9 cellular contexts compared by ENCODE assay signal in genomic region chrX:11341274-11342256, GRCh38. TPM values are rescaled to one million over a fixed set of nuclear protein-coding genes. Genes with fewer than 3 reads are reported as not detected.
DNase-seq lines count a peak whose midpoint lies in the region; ATAC-seq, FAIRE-seq and TF ChIP-seq lines count a peak whose summit lies in the region.
"Had no signal": no experiment of that assay in that cellular context is flagged by ENCODE, and none has a peak within 500 bp of the region (broad histone marks: within the 10 kb centered on the region; RNA-seq: fewer than 3 reads in every experiment).

No MANE protein-coding gene starts in this region.

- no peak for DNase-seq in GM12892 (ENCODE audit: insufficient read length)
- DNase-seq in M059J (ENCODE audit: low read depth) = peak; percentile 89
- DNase-seq in coronary artery (ENCODE audit: low spot score) = no peak
- DNase-seq in naive B cell = peak; percentile 62
- DNase-seq in SJCRH30 = no peak
- no peak for DNase-seq in Karpas-422
- DNase-seq in NCI-H2196 treated with DMSO at 0.1 percent for 48 hours (lab: John Stamatoyannopoulos, UW; ENCODE audit: unreplicated experiment) = no peak

- no peaks in the 10 kb centered on the region for H3K36me3 Mint-ChIP-seq in naive B cell

- H3K27ac ChIP-seq in coronary artery (peak overlapping the region; percentile 24 to 70), SJCRH30 (no peak overlapping the region), Karpas-422 (ENCODE audit: low read length) (no peak overlapping the region)

- peak overlapping the region; percentile 3 to 82 (median 46) for H3K4me3 Mint-ChIP-seq in naive B cell

- H3K27me3 Mint-ChIP-seq in naive B cell = no peaks in the 10 kb centered on the region

- H3K9me3 ChIP-seq in SJCRH30 (replicated peaks) = 0 out of 2 replicates have a peak, but pooled peaks cover 2% of the 10 kb centered on the region
- H3K9me3 ChIP-seq in Karpas-422 (ENCODE audit: low read length) = no peaks in the 10 kb centered on the region

- H3K36me3 ChIP-seq in SJCRH30 (0 out of 2 replicates have a peak, but pooled peaks cover 2% of the 10 kb centered on the region), Karpas-422 (ENCODE audit: insufficient read depth, low read length) (no peaks in the 10 kb centered on the region)

- TF ChIP-seq CTCF in coronary artery (IDR thresholded peaks at IDR 0.05) = no peak

- H3K4me1 ChIP-seq in SJCRH30 = no peaks in the 10 kb centered on the region
- H3K4me1 ChIP-seq in Karpas-422 (ENCODE audit: low read length) = no peaks in the 10 kb centered on the region

- H4K20me1 ChIP-seq in Karpas-422 (ENCODE audit: insufficient read depth, low read depth, low read length) = no peaks in the 10 kb centered on the region

- no peak for TF ChIP-seq POLR2A in GM12892 (IDR thresholded peaks at IDR 0.05; ENCODE audit: low read depth, low read length)

- H3K4me3 ChIP-seq in coronary artery (peak overlapping the region; percentile 24), SJCRH30 (no peak overlapping the region), Karpas-422 (ENCODE audit: low read length) (no peak overlapping the region)

- H3K4me1 Mint-ChIP-seq in naive B cell = peaks cover 14 to 24% (median 14%) of the 10 kb centered on the region in 3 donors

- H3K27ac Mint-ChIP-seq in naive B cell = peak overlapping the region; percentile 88 to 97 (median 95)

- H3K79me2 ChIP-seq in Karpas-422 (ENCODE audit: low read length) = no peaks in the 10 kb centered on the region

- H3K4me2 ChIP-seq in Karpas-422 (ENCODE audit: low read depth, low read length, poor library complexity, severe bottlenecking) = no peak overlapping the region

- H3K27me3 ChIP-seq in SJCRH30 (no peaks in the 10 kb centered on the region), Karpas-422 (ENCODE audit: low read length) (no peaks in the 10 kb centered on the region)

- H3K9me2 ChIP-seq in Karpas-422 (replicated peaks; ENCODE audit: insufficient read depth, low read length) = no peaks in the 10 kb centered on the region

- H2AFZ ChIP-seq in Karpas-422 (ENCODE audit: low read length) = no peak overlapping the region

- H3K9me3 Mint-ChIP-seq in naive B cell = peaks cover 0 to 4% (median 0%) of the 10 kb centered on the region in 7 donors

- peak; percentile 73 for FAIRE-seq in GM12892 (lab: Jason Lieb, UNC)

- H3K9ac ChIP-seq in Karpas-422 (ENCODE audit: low read length) = no peak overlapping the region

- ATAC-seq in GM21786 (IDR thresholded peaks at IDR 0.05; ENCODE audit: unreplicated experiment) (peak; percentile 87), naive B cell (ENCODE audit: low read depth in 2 of 2) (peak; percentile 86 to 90)

RNA-seq across cellular contexts. Expression of gene AMELX, which starts 48.4 kb away (rescaled TPM):
- polyA plus RNA-seq in GM12892 (2012; ENCODE audit: missing spikeins) = not detected
- not detected in 2 replicates for total RNA-seq in M059J (2014; rRNA removed; shearing (Covaris generic))
- polyA plus RNA-seq in naive B cell (ENCODE audit: low read depth in 6 of 6) = not detected
- not detected in 2 replicates for total RNA-seq in SJCRH30 (2014; rRNA removed; shearing (Covaris generic))
- not detected in 2 replicates for total RNA-seq in Karpas-422 (2014; rRNA removed; shearing (Covaris generic); ENCODE audit: low replicate concordance)
- total RNA-seq: T-helper 2 cell treated with Interferon-gamma antibody and Interleukin-4, amounts not matched to agents 100 ng/mL and 5 ng/mL, for 36 hours had no signal

Comparison
In these comparisons a context has a peak if more than half of its experiments do, and no peak if none do; other contexts are left out.
1. DNase-seq: peak in M059J (single experiment) and naive B cell (single experiment); none in GM12892 (single experiment), coronary artery (single experiment), SJCRH30 (0 of 2), Karpas-422 (single experiment) and NCI-H2196 treated with DMSO at 0.1 percent for 48 hours (single experiment).
2. H3K27ac ChIP-seq: peak in coronary artery (2 of 2); none in SJCRH30 (single experiment) and Karpas-422 (single experiment).